ENCODE assay signal across 8 cellular contexts in genomic region chr12:53223391-53224267, GRCh38. TPM values are rescaled to one million over a fixed set of nuclear protein-coding genes. Genes with fewer than 3 reads are reported as not detected.
DNase-seq lines count a peak whose midpoint lies in the region; ATAC-seq and TF ChIP-seq lines count a peak whose summit lies in the region.

No MANE protein-coding gene starts in this region.

- TF ChIP-seq CTCF in endodermal cell (conservative IDR thresholded peaks at IDR 0.05) (no peak), neural progenitor cell (IDR thresholded peaks at IDR 0.05) (no peak)

- H3K4me3 Mint-ChIP-seq in CD4-positive, alpha-beta memory T cell: peak overlapping the region; percentile 67 to 82 (median 73)
- H3K4me3 Mint-ChIP-seq in T-cell (peak overlapping the region; percentile 39 to 95 (median 75)), endodermal cell (peak overlapping the region; percentile 28), neural progenitor cell (peak overlapping the region; percentile 77)

- ATAC-seq in T-cell (replicated peaks in 1 of 4) (no peak), HG02623 (IDR thresholded peaks at IDR 0.05; ENCODE audit: unreplicated experiment) (no peak), HG03159 (IDR thresholded peaks at IDR 0.05; ENCODE audit: unreplicated experiment) (no peak), HG03469 (IDR thresholded peaks at IDR 0.05; ENCODE audit: unreplicated experiment) (no peak)

- H2AFZ ChIP-seq in neural progenitor cell (replicated peaks): no peak overlapping the region

- no peak overlapping the region for H3K9ac ChIP-seq in endodermal cell (ENCODE audit: extremely low read depth, low read length, poor library complexity, severe bottlenecking)
- H3K9ac ChIP-seq in neural progenitor cell: no peak overlapping the region

- H3F3A ChIP-seq in neural progenitor cell (ENCODE audit: low read depth): peaks cover 68% of the 10 kb centered on the region

- H3K27ac Mint-ChIP-seq in CD4-positive, alpha-beta memory T cell: peak overlapping the region; percentile 85 to 97 (median 94)
- peak overlapping the region; percentile 94 to 98 for H3K27ac Mint-ChIP-seq in T-cell
- H3K27ac Mint-ChIP-seq in endodermal cell: peak overlapping the region; percentile 74
- H3K27ac Mint-ChIP-seq in neural progenitor cell: peak overlapping the region; percentile 77

- intact Hi-C loops in CD4-positive, alpha-beta memory T cell (cut with micrococcal nuclease): no loop called here

- H4K20me1 ChIP-seq in neural progenitor cell (ENCODE audit: low read depth): no peaks in the 10 kb centered on the region

- no peaks in the 10 kb centered on the region for H3K9me3 ChIP-seq in CD4-positive, alpha-beta memory T cell (ENCODE audit: control insufficient read depth in 1 of 2, low read length in 2 of 2)
- no peaks in the 10 kb centered on the region for H3K9me3 ChIP-seq in endodermal cell (ENCODE audit: control insufficient read depth, low read length)
- no peaks in the 10 kb centered on the region for H3K9me3 ChIP-seq in neural progenitor cell (ENCODE audit: low read depth)

- peak overlapping the region; percentile 77 for H3K4me2 ChIP-seq in neural progenitor cell

- H3K4me1 ChIP-seq in CD4-positive, alpha-beta memory T cell (ENCODE audit: insufficient read depth, low read length): peaks cover 71% of the 10 kb centered on the region
- peaks cover 15% of the 10 kb centered on the region for H3K4me1 ChIP-seq in endodermal cell (ENCODE audit: control insufficient read depth, insufficient read depth, low read length)
- H3K4me1 ChIP-seq in neural progenitor cell: peaks cover 51% of the 10 kb centered on the region

- WGBS in endodermal cell (ENCODE audit: insufficient coverage in 1 of 2, insufficient read length in 1 of 2), 2 experiments: 33 to 48% methylated on average over 3 to 16 of the region's 21 CpGs

- H3K27me3 ChIP-seq in CD4-positive, alpha-beta memory T cell (ENCODE audit: insufficient read depth, low read length): no peaks in the 10 kb centered on the region
- peaks cover 13% of the 10 kb centered on the region for H3K27me3 ChIP-seq in endodermal cell (ENCODE audit: control insufficient read depth, insufficient read depth, low read length, poor library complexity, severe bottlenecking)
- peaks cover 14% of the 10 kb centered on the region for H3K27me3 ChIP-seq in neural progenitor cell

- peak overlapping the region in 1 of 2 donors; percentile 37 for H3K4me3 ChIP-seq in CD4-positive, alpha-beta memory T cell (ENCODE audit: low read length in 2 of 2)
- H3K4me3 ChIP-seq in endodermal cell (ENCODE audit: low read length) (no peak overlapping the region), neural progenitor cell (no peak overlapping the region)

- peak overlapping the region; percentile 98 for H3K27ac ChIP-seq in CD4-positive, alpha-beta memory T cell (ENCODE audit: low read depth, low read length)
- no peak overlapping the region for H3K27ac ChIP-seq in endodermal cell (ENCODE audit: low read depth, low read length)
- H3K27ac ChIP-seq in neural progenitor cell: no peak overlapping the region

- peak in 3 of 5 donors; percentile 40 to 67 (median 47) for DNase-seq in CD4-positive, alpha-beta memory T cell
- DNase-seq in T-cell (peak in 11 of 34 experiments; percentile 24 to 47 (median 33)), endodermal cell (peak; percentile 84), neural progenitor cell (ENCODE audit: low spot score) (peak; percentile 50), DMS153 treated with DMSO at 0.1 percent for 48 hours (lab: John Stamatoyannopoulos, UW; ENCODE audit: unreplicated experiment) (no peak)

- H3K4me1 Mint-ChIP-seq in CD4-positive, alpha-beta memory T cell: peaks cover 52 to 88% (median 66%) of the 10 kb centered on the region in 4 donors
- H3K4me1 Mint-ChIP-seq in T-cell: peaks cover 59 to 70% (median 65%) of the 10 kb centered on the region in 3 donors
- peaks cover 46% of the 10 kb centered on the region for H3K4me1 Mint-ChIP-seq in endodermal cell
- peaks cover 52% of the 10 kb centered on the region for H3K4me1 Mint-ChIP-seq in neural progenitor cell

- POLR2A ChIA-PET in CD4-positive, alpha-beta memory T cell (lab: Charles Lee; ENCODE audit: partially characterized antibody): interaction anchor here (0.6 to 16.2 kb wide), 9 partner anchors 13 to 277 kb away, joined by 3 to 333 read pairs (median 4); partner anchors contain the start of genes ESPL1, ITGB7, RARG and TARBP2
- POLR2A ChIA-PET in T-cell (lab: Charles Lee): interaction anchor here in 1 of 2 donors (0.6 kb wide), 1 partner anchor 23 kb away, joined by 9 read pairs; no protein-coding TSS in a partner anchor

- peaks cover 3% of the 10 kb centered on the region for H3K36me3 ChIP-seq in CD4-positive, alpha-beta memory T cell (ENCODE audit: insufficient read depth, low read length)
- H3K36me3 ChIP-seq in endodermal cell (ENCODE audit: control insufficient read depth, insufficient read depth, low read length): no peaks in the 10 kb centered on the region
- H3K36me3 ChIP-seq in neural progenitor cell: no peaks in the 10 kb centered on the region

- H3K27me3 Mint-ChIP-seq in CD4-positive, alpha-beta memory T cell: no peaks in the 10 kb centered on the region
- H3K27me3 Mint-ChIP-seq in T-cell: no peaks in the 10 kb centered on the region
- peaks cover 25% of the 10 kb centered on the region for H3K27me3 Mint-ChIP-seq in endodermal cell (ENCODE audit: insufficient read depth)
- peaks cover 23% of the 10 kb centered on the region for H3K27me3 Mint-ChIP-seq in neural progenitor cell (ENCODE audit: insufficient read depth, low read depth)

- H3K79me2 ChIP-seq in neural progenitor cell (ENCODE audit: low read depth): peaks cover 14% of the 10 kb centered on the region

- no peaks in the 10 kb centered on the region for H3K9me3 Mint-ChIP-seq in CD4-positive, alpha-beta memory T cell
- no peaks in the 10 kb centered on the region for H3K9me3 Mint-ChIP-seq in T-cell
- no peaks in the 10 kb centered on the region for H3K9me3 Mint-ChIP-seq in endodermal cell
- H3K9me3 Mint-ChIP-seq in neural progenitor cell: no peaks in the 10 kb centered on the region

- CTCF ChIA-PET in CD4-positive, alpha-beta memory T cell (lab: Charles Lee; ENCODE audit: partially characterized antibody): interaction anchor here (0.6 to 1.9 kb wide), 7 partner anchors 9 to 63 kb away, joined by 3 to 7 read pairs (median 3); no protein-coding TSS in a partner anchor
- CTCF ChIA-PET in T-cell (lab: Charles Lee): interaction anchor here in 1 of 2 donors (0.6 to 1.3 kb wide), 5 partner anchors 22 to 189 kb away, joined by 3 to 4 read pairs (median 4); partner anchors contain the start of gene ESPL1

- H3K36me3 Mint-ChIP-seq in CD4-positive, alpha-beta memory T cell: peaks cover 5 to 36% of the 10 kb centered on the region in 2 donors
- H3K36me3 Mint-ChIP-seq in T-cell (peaks cover 9% of the 10 kb centered on the region), endodermal cell (ENCODE audit: low read depth) (peaks cover 4% of the 10 kb centered on the region), neural progenitor cell (peaks cover 2% of the 10 kb centered on the region)

RNA-seq across cellular contexts. Expression of gene RARG, which starts 8.4 kb away (rescaled TPM):
- total RNA-seq in CD4-positive, alpha-beta memory T cell: 10 to 100 TPM; 84.7 to 86.0 TPM
- polyA plus RNA-seq in CD4-positive, alpha-beta memory T cell: 10 to 100 TPM; 13.2 to 25.1 TPM
- total RNA-seq in T-cell: 10 to 100 TPM; 20.3 to 91.3 (median 74.2) TPM
- total RNA-seq in endodermal cell: 10 to 100 TPM; 19.5 to 26.8 TPM
- 23.9 TPM for polyA plus RNA-seq in endodermal cell (2013, experiment 1 of 2)
- polyA plus RNA-seq in endodermal cell (2013, experiment 2 of 2): 18.1 TPM
- total RNA-seq in neural progenitor cell (ENCODE audit: low replicate concordance): 17.0 and 30.9 TPM in 2 replicates

RNA-seq across cellular contexts. Expression of gene ITGB7, which starts 16.6 kb away (rescaled TPM):
- 100 to 1,000 TPM; 382 to 397 TPM for total RNA-seq in CD4-positive, alpha-beta memory T cell
- 100 to 1,000 TPM; 271 to 374 TPM for polyA plus RNA-seq in CD4-positive, alpha-beta memory T cell
- total RNA-seq in T-cell (100 to 1,000 TPM; 247 to 590 (median 469) TPM), endodermal cell (1 to 10 TPM; 1.4 TPM), neural progenitor cell (ENCODE audit: low replicate concordance) (0.43 TPM in 1 of 2 replicates, not detected in the other)
- polyA plus RNA-seq in endodermal cell (2013, experiment 1 of 2): 0.18 TPM
- 0.46 TPM for polyA plus RNA-seq in endodermal cell (2013, experiment 2 of 2)

RNA-seq across cellular contexts. Expression of gene CSAD, which starts 42.9 kb away (rescaled TPM):
- total RNA-seq in CD4-positive, alpha-beta memory T cell: 10 to 100 TPM; 62.5 to 64.2 TPM
- 1 to 10 TPM; 1.1 to 2.9 TPM for polyA plus RNA-seq in CD4-positive, alpha-beta memory T cell
- total RNA-seq in T-cell (10 to 100 TPM; 48.6 to 69.6 (median 62.3) TPM), endodermal cell (10 to 100 TPM; 24.9 to 38.2 TPM), neural progenitor cell (ENCODE audit: low replicate concordance) (26.9 and 33.0 TPM in 2 replicates)
- polyA plus RNA-seq in endodermal cell (2013, experiment 1 of 2): 20.2 TPM
- 23.9 TPM for polyA plus RNA-seq in endodermal cell (2013, experiment 2 of 2)

RNA-seq across cellular contexts. Expression of gene ZNF740, which starts 43.1 kb away (rescaled TPM):
- 100 to 1,000 TPM; 109 to 113 TPM for total RNA-seq in CD4-positive, alpha-beta memory T cell
- 1 to 10 TPM in 1 of 2 donors, under 1 TPM in 1; 0.90 to 3.5 TPM for polyA plus RNA-seq in CD4-positive, alpha-beta memory T cell
- total RNA-seq in T-cell (10 to 100 TPM; 36.4 to 94.2 (median 83.9) TPM), endodermal cell (10 to 100 TPM; 54.0 to 54.6 TPM), neural progenitor cell (ENCODE audit: low replicate concordance) (38.4 and 40.4 TPM in 2 replicates)
- polyA plus RNA-seq in endodermal cell (2013, experiment 1 of 2): 31.5 TPM
- polyA plus RNA-seq in endodermal cell (2013, experiment 2 of 2): 26.9 TPM

RNA-seq across cellular contexts. Expression of gene ESPL1, which starts 44.5 kb away (rescaled TPM):
- under 1 TPM; 0.20 to 0.55 TPM for total RNA-seq in CD4-positive, alpha-beta memory T cell
- under 1 TPM in 1 of 2 donors, not detected in 1; 0.16 TPM for polyA plus RNA-seq in CD4-positive, alpha-beta memory T cell
- total RNA-seq in T-cell (1 to 10 TPM; 1.2 to 2.5 (median 1.6) TPM), endodermal cell (10 to 100 TPM; 33.3 to 50.7 TPM), neural progenitor cell (ENCODE audit: low replicate concordance) (34.3 and 54.0 TPM in 2 replicates)
- polyA plus RNA-seq in endodermal cell (2013, experiment 1 of 2): 33.8 TPM
- polyA plus RNA-seq in endodermal cell (2013, experiment 2 of 2): 34.2 TPM

Comparison
In these comparisons a context has a peak if more than half of its experiments do, and no peak if none do; other contexts are left out.
1. RNA of gene ITGB7, which starts 16.6 kb away (total RNA-seq): 247 to 590 TPM in T-cell and 382 to 397 TPM in CD4-positive, alpha-beta memory T cell; 1.4 TPM in endodermal cell and 0.43 TPM in neural progenitor cell; every median in the first group is over 100 times any median in the second.
2. Peak in every context shown above with its lines, with median percentiles within 50 percentile points of each other: H3K27ac Mint-ChIP-seq and H3K4me3 Mint-ChIP-seq.